ENCODE assay signal across 20 cellular contexts in the genomic region with DNA sequence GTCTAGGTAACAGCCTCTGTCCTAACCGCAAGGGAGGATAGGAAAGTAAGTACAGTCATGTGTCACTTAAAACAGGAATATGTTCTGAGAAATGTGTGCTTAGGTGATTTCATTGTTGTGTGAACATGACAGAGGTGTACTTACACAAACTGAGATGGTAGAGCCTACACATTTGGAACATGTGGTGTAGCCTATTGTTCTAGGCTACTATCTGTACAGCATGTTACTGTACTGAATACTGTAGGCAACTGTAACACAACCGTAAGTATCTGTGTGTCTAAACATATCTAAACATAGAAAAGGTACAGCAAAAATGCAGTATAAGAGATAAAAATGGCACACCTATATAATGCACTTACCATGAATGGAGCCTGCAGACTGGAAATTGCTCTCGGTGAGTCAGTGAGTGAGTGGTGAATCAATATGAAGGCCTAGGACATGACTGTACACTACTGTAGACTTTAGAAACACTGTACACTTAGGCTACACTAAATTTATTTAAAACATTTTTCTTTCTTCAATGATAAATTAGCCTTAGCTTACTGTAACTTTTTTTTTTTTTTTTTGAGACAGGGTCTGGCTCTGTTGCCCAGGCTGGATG. TPM values are rescaled to one million over a fixed set of nuclear protein-coding genes. Genes with fewer than 3 reads are reported as not detected.
DNase-seq lines count a peak whose midpoint lies in the region; ATAC-seq, FAIRE-seq and TF ChIP-seq lines count a peak whose summit lies in the region.
"Had no signal": no experiment of that assay in that cellular context is flagged by ENCODE, and none has a peak within 500 bp of the region (broad histone marks: within the 10 kb centered on the region; RNA-seq: fewer than 3 reads in every experiment).

No MANE protein-coding gene starts in this region.

- H2AK5ac ChIP-seq in trophoblast cell (ENCODE audit: low read length) = no peak overlapping the region

- WGBS in trophoblast cell (ENCODE audit: extremely low coverage, insufficient coverage, insufficient read length) = no CpG with 5 or more reads among the region's 3 CpGs

- H4K91ac ChIP-seq in trophoblast cell (ENCODE audit: low read depth, low read length) = no peak overlapping the region

- POLR2A ChIA-PET in Panc1 (lab: Charles Lee) = interaction anchor here (0.6 kb wide), 1 partner anchor 16 kb away, joined by 3 read pairs; no protein-coding TSS in a partner anchor

- ATAC-seq in Panc1 = peak; percentile 72; the same call in 1 of the 2 replicates
- ATAC-seq in HG03520 (IDR thresholded peaks at IDR 0.05; ENCODE audit: unreplicated experiment) = no peak
- ATAC-seq in GM21786 (IDR thresholded peaks at IDR 0.05; ENCODE audit: unreplicated experiment) = no peak
- ATAC-seq: activated naive CD8-positive, alpha-beta T cell treated with anti-CD3 and anti-CD28 coated beads, Interleukin-2, amount 50 U/mL, for 24 hours; GM12878; left lobe of liver; pancreas; stimulated activated naive CD8-positive, alpha-beta T cell treated with anti-CD3 and anti-CD28 coated beads, Interleukin-15, amount 100 ng/mL, for 72 hours had no signal

- H3K79me1 ChIP-seq in trophoblast cell (ENCODE audit: low read length) = no peaks in the 10 kb centered on the region

- H3K79me2 ChIP-seq in trophoblast cell (ENCODE audit: control insufficient read depth, insufficient read depth, low read length, poor library complexity) = no peaks in the 10 kb centered on the region

- H3K14ac ChIP-seq in trophoblast cell (ENCODE audit: low read length) = no peak overlapping the region

- in situ Hi-C loops in Panc1 (cut with HindIII; ENCODE audit: low pct_unique_long_range_greater_than_20kb, low sequenced_read_pairs) = no loop called here

- no peak overlapping the region for H3K4me2 ChIP-seq in trophoblast cell (ENCODE audit: low read length)

- peak; percentile 72 for DNase-seq in HCEC 1CT
- no peak for DNase-seq in Panc1 (ENCODE audit: low read depth, low spot score)
- peak; percentile 91 for DNase-seq in bronchial epithelial cell (ENCODE audit: low read depth)
- peak; percentile 61 to 66 for DNase-seq in trophoblast cell
- DNase-seq in activated effector memory CD4-positive, alpha-beta T cell treated with anti-CD3 and anti-CD28 coated beads, Interleukin-2, amount 50 U/mL, for 16 hours = no peak
- DNase-seq: activated CD4-positive, alpha-beta T cell treated with anti-CD3 and anti-CD28 coated beads for 4 hours; activated naive CD8-positive, alpha-beta T cell treated with anti-CD3 and anti-CD28 coated beads, Interleukin-2, amount 50 U/mL, for 24 hours; DND-41; MM.1S; NCI-H2029 treated with DMSO at 0.1 percent for 48 hours; NCI-H526 treated with DMSO at 0.1 percent for 48 hours; pancreas; RPMI8226; stimulated activated CD4-positive, alpha-beta T cell treated with anti-CD3 and anti-CD28 coated beads, Interleukin-12 subunit alpha, Interleukin-12 subunit beta, amount 100 ng/mL, for 4 hours; stimulated activated naive CD8-positive, alpha-beta T cell treated with anti-CD3 and anti-CD28 coated beads, Interleukin-15, amount 100 ng/mL, for 72 hours had no signal

- H4K12ac ChIP-seq in trophoblast cell (ENCODE audit: low read depth, low read length) = no peak overlapping the region

- H4K8ac ChIP-seq in trophoblast cell (ENCODE audit: low read depth, low read length) = no peak overlapping the region

- CTCF ChIA-PET in Panc1 (lab: Charles Lee) = no interaction called here

- H3K9ac ChIP-seq in trophoblast cell (ENCODE audit: low read length) = no peak overlapping the region

- H2BK12ac ChIP-seq in trophoblast cell (ENCODE audit: low read length) = no peak overlapping the region

- TF ChIP-seq CTCF in Panc1 (IDR thresholded peaks at IDR 0.05) (no peak), bronchial epithelial cell (IDR thresholded peaks at IDR 0.05; ENCODE audit: insufficient read depth, low read length, severe bottlenecking) (no peak)

- no peak overlapping the region for H2AFZ ChIP-seq in trophoblast cell (ENCODE audit: insufficient read depth, low read length, poor library complexity)

- H3K36me3 ChIP-seq in Panc1 (ENCODE audit: control insufficient read depth, insufficient read depth, low read length) = no peaks in the 10 kb centered on the region
- no peaks in the 10 kb centered on the region for H3K36me3 ChIP-seq in bronchial epithelial cell (ENCODE audit: control insufficient read depth, insufficient read depth, low read length)
- H3K36me3 ChIP-seq in trophoblast cell (ENCODE audit: control insufficient read depth in 1 of 2, insufficient read depth in 2 of 2, low read length in 2 of 2) = no peaks in the 10 kb centered on the region
- H3K36me3 ChIP-seq: pancreas, vagina had no signal

- no peak overlapping the region for H3K27ac ChIP-seq in Panc1 (ENCODE audit: low read length)
- H3K27ac ChIP-seq in trophoblast cell (ENCODE audit: low read depth, low read length) = no peak overlapping the region
- H3K27ac ChIP-seq: pancreas, vagina had no signal

- H3K9me3 ChIP-seq in Panc1 (ENCODE audit: control insufficient read depth, insufficient read depth, low read depth, low read length) (no peaks in the 10 kb centered on the region), trophoblast cell (ENCODE audit: insufficient read depth, low read depth, low read length) (no peaks in the 10 kb centered on the region)
- H3K9me3 ChIP-seq: pancreas, vagina had no signal

- FAIRE-seq in bronchial epithelial cell (lab: Jason Lieb, UNC) = no peak
- FAIRE-seq: GM12878, pancreas had no signal

- H3K27me3 ChIP-seq in Panc1 (ENCODE audit: control insufficient read depth, insufficient read depth, low read length) = no peaks in the 10 kb centered on the region
- H3K27me3 ChIP-seq in bronchial epithelial cell (ENCODE audit: control insufficient read depth, insufficient read depth, low read length) = no peaks in the 10 kb centered on the region
- H3K27me3 ChIP-seq in trophoblast cell (ENCODE audit: insufficient read depth, low read length) = no peaks in the 10 kb centered on the region
- H3K27me3 ChIP-seq: pancreas, vagina had no signal

- H2BK5ac ChIP-seq in trophoblast cell (ENCODE audit: low read depth, low read length, poor library complexity) = no peak overlapping the region

- H3K18ac ChIP-seq in trophoblast cell (ENCODE audit: low read length) = no peak overlapping the region

- BruUV-seq in Panc1 (replicated peaks; lab: Mats Ljungman, UMichigan) = no TSS peak

- no peaks in the 10 kb centered on the region for H3K4me1 ChIP-seq in Panc1 (ENCODE audit: control insufficient read depth, insufficient read depth, low read length)
- H3K4me1 ChIP-seq in trophoblast cell (ENCODE audit: control insufficient read depth in 1 of 2, insufficient read depth in 2 of 2, low read length in 2 of 2) = no peaks in the 10 kb centered on the region
- H3K4me1 ChIP-seq: pancreas, vagina had no signal

- H3K23ac ChIP-seq in trophoblast cell (ENCODE audit: low read length) = no peak overlapping the region

- intact Hi-C loops in Panc1 (cut with micrococcal nuclease; ENCODE audit: unreplicated experiment) = no loop called here

- no peak overlapping the region for H3K4me3 ChIP-seq in Panc1 (ENCODE audit: low read depth in 2 of 2, low read length in 2 of 2)
- H3K4me3 ChIP-seq in bronchial epithelial cell (ENCODE audit: low read depth, low read length) = no peak overlapping the region
- no peak overlapping the region for H3K4me3 ChIP-seq in trophoblast cell (ENCODE audit: low read depth, low read length)
- H3K4me3 ChIP-seq: GM12878, pancreas, vagina had no signal

- no peak overlapping the region for H2BK120ac ChIP-seq in trophoblast cell (ENCODE audit: insufficient read depth, low read length, poor library complexity)

- no peak overlapping the region for H3K4ac ChIP-seq in trophoblast cell (ENCODE audit: low read depth, low read length)

RNA-seq across cellular contexts. Expression of a gene that starts 13.2 kb away (rescaled TPM):
- total RNA-seq in Panc1 (2021; ENCODE audit: unreplicated experiment) (101 TPM), bronchial epithelial cell (116 and 168 TPM in 2 replicates)
- polyA plus RNA-seq in Panc1 (2012; ENCODE audit: insufficient read length) = 11.8 TPM
- polyA plus RNA-seq in trophoblast cell (2013) = 194 and 207 TPM in 2 replicates

RNA-seq across cellular contexts. Expression of a gene that starts 48.8 kb away (rescaled TPM):
- total RNA-seq in Panc1 (2021; ENCODE audit: unreplicated experiment) (15.9 TPM), bronchial epithelial cell (2.7 and 3.2 TPM in 2 replicates)
- 10.2 TPM for polyA plus RNA-seq in Panc1 (2012; ENCODE audit: insufficient read length)
- polyA plus RNA-seq in trophoblast cell (2013) = 5.2 and 5.3 TPM in 2 replicates

Comparison
In these comparisons a context has a peak if more than half of its experiments do, and no peak if none do; other contexts are left out.
1. DNase-seq: peak in HCEC 1CT (single experiment), bronchial epithelial cell (single experiment) and trophoblast cell (2 of 2); none in Panc1 (single experiment) and activated effector memory CD4-positive, alpha-beta T cell treated with anti-CD3 and anti-CD28 coated beads, Interleukin-2, amount 50 U/mL, for 16 hours (single experiment).